Comparison of ENCODE assay signal across 8 cellular contexts in genomic region chr7:106316947-106317346, GRCh38.
"Had no signal": no experiment of that assay in that cellular context is flagged by ENCODE, and none has a peak within 500 bp of the region (broad histone marks: within the 10 kb centered on the region; RNA-seq: fewer than 3 reads in every experiment).

No MANE protein-coding gene starts in this region.

- DNase-seq: GDM1, GF-D8 had no signal

- ATAC-seq: GM12878 had no signal

- H3K4me3 ChIP-seq: GM12878 had no signal

- FAIRE-seq: G401.6, GM12878, GM12891, GM12892, GM18507, GM19239 had no signal
